Comparison of ENCODE assay signal across 1 cellular context in genomic region chr1:204081156-204081790, GRCh38.
TF ChIP-seq lines count a peak whose summit lies in the region.

No MANE protein-coding gene starts in this region.

TF ChIP-seq in HepG2, 621 proteins besides CTCF, POLR2A, EP300 and RAD21 (continued from another document):
- TF ChIP-seq SP2 (CRISPR knock-in tag; IDR thresholded peaks at IDR 0.05): no peak
- TF ChIP-seq, protein P1, sequence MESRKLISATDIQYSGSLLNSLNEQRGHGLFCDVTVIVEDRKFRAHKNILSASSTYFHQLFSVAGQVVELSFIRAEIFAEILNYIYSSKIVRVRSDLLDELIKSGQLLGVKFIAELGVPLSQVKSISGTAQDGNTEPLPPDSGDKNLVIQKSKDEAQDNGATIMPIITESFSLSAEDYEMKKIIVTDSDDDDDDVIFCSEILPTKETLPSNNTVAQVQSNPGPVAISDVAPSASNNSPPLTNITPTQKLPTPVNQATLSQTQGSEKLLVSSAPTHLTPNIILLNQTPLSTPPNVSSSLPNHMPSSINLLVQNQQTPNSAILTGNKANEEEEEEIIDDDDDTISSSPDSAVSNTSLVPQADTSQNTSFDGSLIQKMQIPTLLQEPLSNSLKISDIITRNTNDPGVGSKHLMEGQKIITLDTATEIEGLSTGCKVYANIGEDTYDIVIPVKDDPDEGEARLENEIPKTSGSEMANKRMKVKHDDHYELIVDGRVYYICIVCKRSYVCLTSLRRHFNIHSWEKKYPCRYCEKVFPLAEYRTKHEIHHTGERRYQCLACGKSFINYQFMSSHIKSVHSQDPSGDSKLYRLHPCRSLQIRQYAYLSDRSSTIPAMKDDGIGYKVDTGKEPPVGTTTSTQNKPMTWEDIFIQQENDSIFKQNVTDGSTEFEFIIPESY (CRISPR knock-in tag; IDR thresholded peaks at IDR 0.05): 0 out of 2 replicates have a peak, but pooled peaks have one; percentile 25
- TF ChIP-seq FLYWCH1 (CRISPR knock-in tag; IDR thresholded peaks at IDR 0.05): no peak
